Comparison of ENCODE assay signal across 8 cellular contexts in the genomic region with DNA sequence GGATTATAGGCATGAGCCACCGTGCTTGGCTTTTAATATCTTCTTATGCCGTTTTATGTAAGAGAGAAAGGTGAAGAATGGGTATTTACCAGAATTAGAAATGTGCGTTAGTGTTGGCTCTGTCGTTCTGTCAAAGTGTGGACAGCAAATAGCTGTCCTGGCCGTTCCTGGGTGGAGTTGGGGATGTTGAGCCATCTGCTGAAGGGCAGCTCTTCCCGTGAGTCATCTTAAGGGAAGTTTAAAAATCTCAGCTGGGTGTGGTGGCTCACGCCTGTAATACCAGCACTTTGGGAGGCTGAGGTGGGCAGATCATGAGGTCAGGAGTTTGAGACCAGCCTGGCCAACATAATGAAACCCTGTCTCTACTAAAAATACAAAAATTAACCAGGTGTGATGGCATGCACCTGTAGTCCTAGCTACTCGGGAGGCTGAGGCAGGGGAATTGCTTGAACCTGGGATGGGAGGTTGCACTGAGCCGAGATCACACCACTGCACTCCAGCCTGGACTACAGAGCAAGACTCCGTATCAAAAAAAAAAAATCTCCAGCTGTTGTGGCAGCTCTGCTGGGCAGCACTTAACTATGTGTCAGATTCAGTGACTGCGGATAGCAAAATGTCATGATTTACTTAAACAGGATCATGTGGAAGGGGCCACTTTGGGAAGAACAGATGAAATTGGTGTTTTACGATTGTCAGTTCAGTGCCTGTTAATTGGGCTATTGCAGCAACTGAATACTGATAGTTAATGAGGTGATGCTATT. TPM values are rescaled to one million over a fixed set of nuclear protein-coding genes. Genes with fewer than 3 reads are reported as not detected.
DNase-seq lines count a peak whose midpoint lies in the region; ATAC-seq and TF ChIP-seq lines count a peak whose summit lies in the region.
"Not testable (repeated sequence)": the region's sequence is repeated elsewhere in the genome, so short reads cannot be mapped to it uniquely, and the experiment has no call there.

No MANE protein-coding gene starts in this region.

- peak overlapping the region; percentile 42 for H3K9ac ChIP-seq in HCT116 (ENCODE audit: low read length)

- POLR2A ChIA-PET in HCT116 (lab: Charles Lee), result interaction anchor here (0.9 to 1.5 kb wide), 3 partner anchors 14 to 17 kb away, joined by 3 to 6 read pairs (median 3); a partner anchor contains a TSS

- not testable (repeated sequence) for H3K27ac ChIP-seq in HCT116 (ENCODE audit: low read depth, low read length)
- H3K27ac ChIP-seq in Peyer's patch, result peak overlapping the region in 3 of 4 donors; percentile 7 to 87 (median 71)
- H3K27ac ChIP-seq in effector memory CD4-positive, alpha-beta T cell (ENCODE audit: insufficient read depth, low read length, poor library complexity, severe bottlenecking), result peak overlapping the region; percentile 76
- peak overlapping the region; percentile 71 for H3K27ac ChIP-seq in left ventricle myocardium inferior (replicated peaks)

- H3K9me3 ChIP-seq in HCT116 (ENCODE audit: control insufficient read depth in 1 of 2, insufficient read depth in 1 of 2, low read depth in 1 of 2, low read length in 2 of 2); Peyer's patch; effector memory CD4-positive, alpha-beta T cell (ENCODE audit: control insufficient read depth, low read length); left ventricle myocardium inferior (replicated peaks): not testable (repeated sequence)

- intact Hi-C loops in HCT116 (cut with micrococcal nuclease); left ventricle myocardium inferior (cut with micrococcal nuclease): not testable (repeated sequence)

- TF ChIP-seq POLR2A in HCT116 (IDR thresholded peaks at IDR 0.05; ENCODE audit: borderline replicate concordance, extremely low read depth, insufficient read depth, insufficient read length); Peyer's patch (IDR thresholded peaks at IDR 0.05): not testable (repeated sequence)

- H3K27ac Mint-ChIP-seq in activated T-helper 17 cell treated with anti-CD3 and anti-CD28 coated beads, Interleukin-2, amount 50 U/mL, for 72 hours, result peak overlapping the region; percentile 85
- peak overlapping the region; percentile 63 for H3K27ac Mint-ChIP-seq in stimulated activated effector memory CD8-positive, alpha-beta T cell treated with anti-CD3 and anti-CD28 coated beads, Interleukin-12 subunit alpha, Interleukin-12 subunit beta, amount 100 ng/mL, for 72 hours

- peaks cover 85% of the 10 kb centered on the region for H3K79me2 ChIP-seq in HCT116 (ENCODE audit: insufficient read depth, low read length)

- H3K36me3 Mint-ChIP-seq in activated T-helper 17 cell treated with anti-CD3 and anti-CD28 coated beads, Interleukin-2, amount 50 U/mL, for 72 hours (ENCODE audit: low read depth), result peaks cover 53% of the 10 kb centered on the region
- H3K36me3 Mint-ChIP-seq in stimulated activated effector memory CD8-positive, alpha-beta T cell treated with anti-CD3 and anti-CD28 coated beads, Interleukin-12 subunit alpha, Interleukin-12 subunit beta, amount 100 ng/mL, for 72 hours, result peaks cover 31% of the 10 kb centered on the region

- RAD21 ChIA-PET in HCT116 (lab: Charles Lee; ENCODE audit: low non-redundant PET in 1 of 2, low total read pairs in 2 of 2, uncharacterized antibody in 2 of 2, unreplicated experiment in 2 of 2), result not testable (repeated sequence)

- not testable (repeated sequence) for H3K9me2 ChIP-seq in HCT116 (ENCODE audit: insufficient read depth)

- ATAC-seq in HCT116, result peak; percentile 85
- ATAC-seq in activated T-helper 17 cell treated with anti-CD3 and anti-CD28 coated beads, Interleukin-2, amount 50 U/mL, for 72 hours (replicated peaks); stimulated activated effector memory CD8-positive, alpha-beta T cell treated with anti-CD3 and anti-CD28 coated beads, Interleukin-12 subunit alpha, Interleukin-12 subunit beta, amount 100 ng/mL, for 72 hours: not testable (repeated sequence)

- H3K27me3 Mint-ChIP-seq in activated T-helper 17 cell treated with anti-CD3 and anti-CD28 coated beads, Interleukin-2, amount 50 U/mL, for 72 hours, result not testable (repeated sequence)

- not testable (repeated sequence) for BruUV-seq in HCT116 (replicated peaks; lab: Mats Ljungman, UMichigan)

- H2AFZ ChIP-seq in HCT116 (ENCODE audit: low read depth, low read length, poor library complexity, severe bottlenecking), result not testable (repeated sequence)

- TF ChIP-seq RAD21 in HCT116 (IDR thresholded peaks at IDR 0.05; ENCODE audit: low read depth), result 0 out of 2 replicates have a peak, but pooled peaks have one; percentile 16

- not testable (repeated sequence) for TF ChIP-seq CTCF in HCT116 (IDR thresholded peaks at IDR 0.05 in 2 of 3, conservative IDR thresholded peaks at IDR 0.05 in 1 of 3; ENCODE audit: borderline replicate concordance in 1 of 3, insufficient read depth in 1 of 3, low read depth in 2 of 3, low read length in 2 of 3); Peyer's patch (IDR thresholded peaks at IDR 0.05); left ventricle myocardium inferior (IDR thresholded peaks at IDR 0.05; ENCODE audit: borderline replicate concordance)

- H3K4me3 ChIP-seq in HCT116 (replicated peaks in 1 of 2; ENCODE audit: low read depth in 1 of 2, low read length in 2 of 2), result peak overlapping the region in 1 of 2 experiments; percentile 46; a peak in 3 of 4 replicates
- H3K4me3 ChIP-seq in Peyer's patch; effector memory CD4-positive, alpha-beta T cell (ENCODE audit: insufficient read depth, low read depth, low read length, poor library complexity, severe bottlenecking); left ventricle myocardium inferior: not testable (repeated sequence)

- CTCF ChIA-PET in HCT116 (lab: Charles Lee), result interaction anchor here (1.3 kb wide), 1 partner anchor 18 kb away, joined by 4 read pairs; no protein-coding TSS in a partner anchor

- DNase-seq in 8988T, result peak; percentile 26
- peak; percentile 56 for DNase-seq in HCT116 (ENCODE audit: low read depth, low spot score)
- peak in 1 of 3 donors; percentile 72 for DNase-seq in Peyer's patch
- DNase-seq in effector memory CD4-positive, alpha-beta T cell; left ventricle myocardium inferior; stimulated activated effector memory CD8-positive, alpha-beta T cell treated with anti-CD3 and anti-CD28 coated beads, Interleukin-12 subunit alpha, Interleukin-12 subunit beta, amount 100 ng/mL, for 72 hours (ENCODE audit: low spot score in 2 of 2): not testable (repeated sequence)
- peak; percentile 58 for DNase-seq in myocyte (ENCODE audit: low read depth)

- H3K4me3 Mint-ChIP-seq in activated T-helper 17 cell treated with anti-CD3 and anti-CD28 coated beads, Interleukin-2, amount 50 U/mL, for 72 hours, result peak overlapping the region; percentile 78
- peak overlapping the region; percentile 63 for H3K4me3 Mint-ChIP-seq in stimulated activated effector memory CD8-positive, alpha-beta T cell treated with anti-CD3 and anti-CD28 coated beads, Interleukin-12 subunit alpha, Interleukin-12 subunit beta, amount 100 ng/mL, for 72 hours

- peaks cover 78% of the 10 kb centered on the region for H3K4me1 Mint-ChIP-seq in activated T-helper 17 cell treated with anti-CD3 and anti-CD28 coated beads, Interleukin-2, amount 50 U/mL, for 72 hours
- H3K4me1 Mint-ChIP-seq in stimulated activated effector memory CD8-positive, alpha-beta T cell treated with anti-CD3 and anti-CD28 coated beads, Interleukin-12 subunit alpha, Interleukin-12 subunit beta, amount 100 ng/mL, for 72 hours, result peaks cover 90% of the 10 kb centered on the region

- H4K20me1 ChIP-seq in HCT116 (ENCODE audit: insufficient read depth), result not testable (repeated sequence)

- not testable (repeated sequence) for H3K9me3 Mint-ChIP-seq in activated T-helper 17 cell treated with anti-CD3 and anti-CD28 coated beads, Interleukin-2, amount 50 U/mL, for 72 hours; stimulated activated effector memory CD8-positive, alpha-beta T cell treated with anti-CD3 and anti-CD28 coated beads, Interleukin-12 subunit alpha, Interleukin-12 subunit beta, amount 100 ng/mL, for 72 hours

- peaks cover 24 to 61% of the 10 kb centered on the region in 2 experiments for H3K4me1 ChIP-seq in HCT116 (ENCODE audit: control insufficient read depth in 1 of 2, insufficient read depth in 2 of 2, low read length in 2 of 2)
- H3K4me1 ChIP-seq in Peyer's patch, result peaks cover 0 to 50% (median 12%) of the 10 kb centered on the region in 4 donors
- H3K4me1 ChIP-seq in effector memory CD4-positive, alpha-beta T cell (ENCODE audit: control insufficient read depth, insufficient read depth, low read length, poor library complexity, severe bottlenecking), result peaks cover 64% of the 10 kb centered on the region
- H3K4me1 ChIP-seq in left ventricle myocardium inferior, result peaks cover 97% of the 10 kb centered on the region

- H3K36me3 ChIP-seq in HCT116 (ENCODE audit: control insufficient read depth in 1 of 2, insufficient read depth in 2 of 2, low read length in 2 of 2), result peaks cover 0 to 11% of the 10 kb centered on the region in 2 experiments; a peak in 2 of 4 replicates
- H3K36me3 ChIP-seq in Peyer's patch, result peaks cover 0 to 21% (median 0%) of the 10 kb centered on the region in 3 donors
- peaks cover 12% of the 10 kb centered on the region for H3K36me3 ChIP-seq in effector memory CD4-positive, alpha-beta T cell (ENCODE audit: control insufficient read depth, insufficient read depth, low read length)
- H3K36me3 ChIP-seq in left ventricle myocardium inferior, result peaks cover 19% of the 10 kb centered on the region

- H3K27me3 ChIP-seq in HCT116 (ENCODE audit: insufficient read depth, low read length); Peyer's patch; effector memory CD4-positive, alpha-beta T cell (replicated peaks; ENCODE audit: control insufficient read depth, insufficient read depth, low read length, poor library complexity, severe bottlenecking); left ventricle myocardium inferior (ENCODE audit: low read depth): not testable (repeated sequence)

- H3K4me2 ChIP-seq in HCT116 (ENCODE audit: low read length), result peak overlapping the region; percentile 70

RNA-seq across cellular contexts. Expression of a gene that starts 15.1 kb away (rescaled TPM):
- total RNA-seq in HCT116 (2021; ENCODE audit: unreplicated experiment), result 69.1 TPM
- 58.9 and 60.7 TPM in 2 replicates for polyA plus RNA-seq in HCT116 (2012)
- total RNA-seq in Peyer's patch, result 100 to 1,000 TPM in 3 of 4 donors, 10 to 100 TPM in 1; 88.3 to 246 (median 217) TPM
- total RNA-seq in activated T-helper 17 cell treated with anti-CD3 and anti-CD28 coated beads, Interleukin-2, amount 50 U/mL, for 72 hours, result 100 to 1,000 TPM in 1 of 2 donors, 10 to 100 TPM in 1; 77.6 to 128 TPM
- 677 TPM for total RNA-seq in left ventricle myocardium inferior
- total RNA-seq in myocyte, result 172 and 183 TPM in 2 replicates
- polyA plus RNA-seq in myocyte (2012), result 86.7 TPM

RNA-seq across cellular contexts. Expression of a gene that starts 39.5 kb away (rescaled TPM):
- total RNA-seq in HCT116 (2021; ENCODE audit: unreplicated experiment), result 67.3 TPM
- polyA plus RNA-seq in HCT116 (2012), result 71.0 and 78.4 TPM in 2 replicates
- total RNA-seq in Peyer's patch, result 100 to 1,000 TPM in 3 of 4 donors, 10 to 100 TPM in 1; 80.9 to 319 (median 262) TPM
- total RNA-seq in activated T-helper 17 cell treated with anti-CD3 and anti-CD28 coated beads, Interleukin-2, amount 50 U/mL, for 72 hours, result 100 to 1,000 TPM in 1 of 2 donors, 10 to 100 TPM in 1; 78.2 to 103 TPM
- total RNA-seq in left ventricle myocardium inferior, result 61.9 TPM
- 338 and 363 TPM in 2 replicates for total RNA-seq in myocyte
- polyA plus RNA-seq in myocyte (2012), result 123 TPM

RNA-seq across cellular contexts. Expression of a gene that starts 47.8 kb away (rescaled TPM):
- total RNA-seq in HCT116 (2021; ENCODE audit: unreplicated experiment) (119 TPM), Peyer's patch (10 to 100 TPM; 67.8 to 96.4 (median 88.9) TPM), left ventricle myocardium inferior (27.1 TPM), myocyte (118 and 123 TPM in 2 replicates)
- 75.8 and 99.0 TPM in 2 replicates for polyA plus RNA-seq in HCT116 (2012)
- total RNA-seq in activated T-helper 17 cell treated with anti-CD3 and anti-CD28 coated beads, Interleukin-2, amount 50 U/mL, for 72 hours, result 100 to 1,000 TPM in 1 of 2 donors, 10 to 100 TPM in 1; 80.2 to 110 TPM
- polyA plus RNA-seq in myocyte (2012), result 85.8 TPM
